ENCODE assay signal across 8 cellular contexts in genomic region chr17:60599220-60599619, GRCh38. TPM values are rescaled to one million over a fixed set of nuclear protein-coding genes. Genes with fewer than 3 reads are reported as not detected.
DNase-seq lines count a peak whose midpoint lies in the region; ATAC-seq and TF ChIP-seq lines count a peak whose summit lies in the region.

No MANE protein-coding gene starts in this region.

- H3K4me3 ChIP-seq in ACC112 (ENCODE audit: low read depth, low read length), result peak overlapping the region; percentile 86
- peak overlapping the region; percentile 55; the same call in 1 of the 2 replicates for H3K4me3 ChIP-seq in iPS DF 6.9 (ENCODE audit: low read length)

- peak overlapping the region; percentile 91 for H2AFZ ChIP-seq in ACC112 (ENCODE audit: low read length, unreplicated experiment)

- H3K79me2 ChIP-seq in ACC112 (ENCODE audit: control insufficient read depth, insufficient read depth, low read length, unreplicated experiment), result peaks cover 39% of the 10 kb centered on the region

- H3K9me3 ChIP-seq in iPS DF 6.9 (ENCODE audit: control insufficient read depth, insufficient read depth, low read length), result no peaks in the 10 kb centered on the region

- CTCF ChIA-PET in activated B cell treated with CpG ODN at 0.5 μM for 24 hours (lab: Charles Lee), result interaction anchor here (2.2 kb wide), 1 partner anchor 29 kb away, joined by 6 read pairs; no protein-coding TSS in a partner anchor

- no peak for TF ChIP-seq CTCF in activated B cell treated with CpG ODN at 0.5 μM for 24 hours (IDR thresholded peaks at IDR 0.05)

- peak overlapping the region; percentile 98 for H3K4me3 Mint-ChIP-seq in activated B cell treated with CpG ODN at 0.5 μM for 24 hours
- H3K4me3 Mint-ChIP-seq in stimulated activated naive B cell treated with anti-CD40 and anti-IgM and Interleukin-4, amounts not matched to agents 10 μg/mL and 1 μg/mL and 100 μg/mL, for 72 hours, result peak overlapping the region; percentile 96 to 97

- POLR2A ChIA-PET in activated B cell treated with CpG ODN at 0.5 μM for 24 hours (lab: Charles Lee), result interaction anchor here (0.6 to 2.1 kb wide), 7 partner anchors 8 to 1462 kb away, joined by 3 to 17 read pairs (median 5); partner anchors contain the start of genes BCAS3, DHX40 and USP32

- intact Hi-C loops in activated B cell treated with CpG ODN at 0.5 μM for 24 hours (cut with micrococcal nuclease), result loop anchor here (2.0 kb wide), 1 partner anchor 200 kb away; no protein-coding TSS in a partner anchor

- no CpG with 5 or more reads among the region's 17 CpGs for WGBS in iPS DF 6.9 (ENCODE audit: insufficient coverage, insufficient read length)

- H3K27ac Mint-ChIP-seq in activated B cell treated with CpG ODN at 0.5 μM for 24 hours, result peak overlapping the region; percentile 96
- peak overlapping the region; percentile 98 for H3K27ac Mint-ChIP-seq in stimulated activated naive B cell treated with anti-CD40 and anti-IgM and Interleukin-4, amounts not matched to agents 10 μg/mL and 1 μg/mL and 100 μg/mL, for 72 hours

- H3K4me1 Mint-ChIP-seq in activated B cell treated with CpG ODN at 0.5 μM for 24 hours, result peaks cover 44% of the 10 kb centered on the region
- peaks cover 14 to 31% of the 10 kb centered on the region in 2 donors for H3K4me1 Mint-ChIP-seq in stimulated activated naive B cell treated with anti-CD40 and anti-IgM and Interleukin-4, amounts not matched to agents 10 μg/mL and 1 μg/mL and 100 μg/mL, for 72 hours

- H3K27me3 Mint-ChIP-seq in activated B cell treated with CpG ODN at 0.5 μM for 24 hours, result no peaks in the 10 kb centered on the region
- no peaks in the 10 kb centered on the region for H3K27me3 Mint-ChIP-seq in stimulated activated naive B cell treated with anti-CD40 and anti-IgM and Interleukin-4, amounts not matched to agents 10 μg/mL and 1 μg/mL and 100 μg/mL, for 72 hours

- ATAC-seq in GM19438 (IDR thresholded peaks at IDR 0.05; ENCODE audit: low read depth, unreplicated experiment), result peak; percentile 4
- ATAC-seq in activated B cell treated with CpG ODN at 0.5 μM for 24 hours (ENCODE audit: low read depth), result no peak
- ATAC-seq in stimulated activated naive B cell treated with anti-CD40 and anti-IgM and Interleukin-4, amounts not matched to agents 10 μg/mL and 1 μg/mL and 100 μg/mL, for 72 hours (replicated peaks), result peak; percentile 23 to 24
- no peak for ATAC-seq in GM18511 (IDR thresholded peaks at IDR 0.05; ENCODE audit: unreplicated experiment)

- H3K36me3 ChIP-seq in ACC112 (ENCODE audit: insufficient read depth, low read length) (no peaks in the 10 kb centered on the region), iPS DF 6.9 (ENCODE audit: control insufficient read depth, insufficient read depth, low read length) (no peaks in the 10 kb centered on the region)

- H3K27me3 ChIP-seq in ACC112 (ENCODE audit: insufficient read depth, low read length), result no peaks in the 10 kb centered on the region
- H3K27me3 ChIP-seq in iPS DF 6.9 (ENCODE audit: control insufficient read depth, insufficient read depth, low read length), result no peaks in the 10 kb centered on the region

- peaks cover 17% of the 10 kb centered on the region for H3K36me3 Mint-ChIP-seq in activated B cell treated with CpG ODN at 0.5 μM for 24 hours (ENCODE audit: low read depth)
- peaks cover 0 to 3% of the 10 kb centered on the region in 2 donors for H3K36me3 Mint-ChIP-seq in stimulated activated naive B cell treated with anti-CD40 and anti-IgM and Interleukin-4, amounts not matched to agents 10 μg/mL and 1 μg/mL and 100 μg/mL, for 72 hours

- no peak for DNase-seq in activated B cell treated with CpG ODN at 0.5 μM for 24 hours
- DNase-seq in iPS DF 6.9 (ENCODE audit: low read depth, low spot score), result no peak
- DNase-seq in stimulated activated naive B cell treated with anti-CD40 and anti-IgM and Interleukin-4, amounts not matched to agents 10 μg/mL and 1 μg/mL and 100 μg/mL, for 72 hours, result no peak
- DNase-seq in KG1 (lab: John Stamatoyannopoulos, UW), result no peak
- no peak for DNase-seq in NCI-H1436 (lab: John Stamatoyannopoulos, UW)

- H3K27ac ChIP-seq in ACC112 (ENCODE audit: low read depth, low read length), result peak overlapping the region; percentile 87
- no peak overlapping the region for H3K27ac ChIP-seq in iPS DF 6.9 (ENCODE audit: low read length)

- no peaks in the 10 kb centered on the region for H3K9me3 Mint-ChIP-seq in activated B cell treated with CpG ODN at 0.5 μM for 24 hours
- H3K9me3 Mint-ChIP-seq in stimulated activated naive B cell treated with anti-CD40 and anti-IgM and Interleukin-4, amounts not matched to agents 10 μg/mL and 1 μg/mL and 100 μg/mL, for 72 hours, result no peaks in the 10 kb centered on the region

- peaks cover 11% of the 10 kb centered on the region for H3K4me1 ChIP-seq in ACC112 (ENCODE audit: control insufficient read depth, insufficient read depth, low read length, unreplicated experiment)
- H3K4me1 ChIP-seq in iPS DF 6.9 (ENCODE audit: control insufficient read depth, insufficient read depth, low read length), result no peaks in the 10 kb centered on the region

RNA-seq across cellular contexts. Expression of gene PPM1D, which starts 0.8 kb away (rescaled TPM):
- 12.9 and 13.3 TPM in 2 replicates for total RNA-seq in activated B cell treated with CpG ODN at 0.5 μM for 24 hours

Comparison
In these comparisons a context has a peak if more than half of its experiments do, and no peak if none do; other contexts are left out.
1. ATAC-seq: peak in GM19438 (single experiment) and stimulated activated naive B cell treated with anti-CD40 and anti-IgM and Interleukin-4, amounts not matched to agents 10 μg/mL and 1 μg/mL and 100 μg/mL, for 72 hours (2 of 2); none in activated B cell treated with CpG ODN at 0.5 μM for 24 hours (single experiment) and GM18511 (single experiment).